Comparison of ENCODE assay signal across 8 cellular contexts in the genomic region with DNA sequence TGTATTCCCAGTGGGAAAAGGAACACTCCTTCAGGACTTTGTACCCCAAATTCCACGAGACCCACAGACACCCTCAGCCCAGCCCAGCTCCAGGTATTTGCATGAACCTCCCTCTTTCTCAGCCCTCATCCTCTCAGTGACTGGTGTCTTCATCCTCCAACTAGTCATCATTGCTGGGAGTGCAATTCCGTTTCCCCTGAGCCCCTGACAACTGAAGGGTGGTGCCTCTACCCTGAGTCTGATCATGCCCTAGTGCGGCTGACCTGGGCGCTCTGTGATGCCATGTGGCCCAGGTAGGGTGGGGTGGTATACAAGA. TPM values are rescaled to one million over a fixed set of nuclear protein-coding genes. Genes with fewer than 3 reads are reported as not detected.
DNase-seq lines count a peak whose midpoint lies in the region; ATAC-seq, FAIRE-seq and TF ChIP-seq lines count a peak whose summit lies in the region.

No MANE protein-coding gene starts in this region.

- no TSS peak for BruUV-seq in MCF 10A (replicated peaks; lab: Mats Ljungman, UMichigan)

- TF ChIP-seq CTCF in A549 (IDR thresholded peaks at IDR 0.05) (no peak), MCF 10A (IDR thresholded peaks at IDR 0.05; ENCODE audit: unreplicated experiment) (no peak)

- CTCF ChIA-PET in A549 (lab: Yijun Ruan, JAX), result no interaction called here
- CTCF ChIA-PET in MCF 10A (lab: Yijun Ruan, JAX), result interaction anchor here (1.0 kb wide), 1 partner anchor 37 kb away, joined by 3 read pairs; the partner anchor contains the start of gene SH3BP5L
- CTCF ChIA-PET in naive thymus-derived CD4-positive, alpha-beta T cell (lab: Charles Lee), result interaction anchor here (1.4 kb wide), 2 partner anchors 23 to 36 kb away, joined by 3 to 4 read pairs; partner anchors contain the start of gene SH3BP5L

- peak overlapping the region; percentile 78 for H3K4me2 ChIP-seq in A549

- H3K27me3 ChIP-seq in naive thymus-derived CD4-positive, alpha-beta T cell (ENCODE audit: control insufficient read depth in 2 of 2, insufficient read depth in 2 of 2, low read length in 2 of 2), result no peaks in the 10 kb centered on the region

- peaks cover 14% of the 10 kb centered on the region for H3K4me1 ChIP-seq in A549
- peaks cover 28% of the 10 kb centered on the region in 2 donors for H3K4me1 ChIP-seq in naive thymus-derived CD4-positive, alpha-beta T cell (ENCODE audit: control insufficient read depth in 2 of 2, insufficient read depth in 2 of 2, low read length in 2 of 2)

- WGBS in A549 (ENCODE audit: missing lambda C conversion rate), result 60% methylated on average over 1 of the region's 4 CpGs

- H3K4me3 Mint-ChIP-seq in MCF 10A (ENCODE audit: unreplicated experiment), result peak overlapping the region; percentile 73
- H3K4me3 Mint-ChIP-seq in naive thymus-derived CD4-positive, alpha-beta T cell, result peak overlapping the region; percentile 80 to 95 (median 92)

- H3K4me1 Mint-ChIP-seq in MCF 10A (ENCODE audit: insufficient read depth, unreplicated experiment), result peaks cover 21% of the 10 kb centered on the region
- peaks cover 31 to 52% (median 51%) of the 10 kb centered on the region in 7 donors for H3K4me1 Mint-ChIP-seq in naive thymus-derived CD4-positive, alpha-beta T cell

- H3K4me3 ChIP-seq in A549, result peak overlapping the region; percentile 44
- H3K4me3 ChIP-seq in naive thymus-derived CD4-positive, alpha-beta T cell (ENCODE audit: low read length), result peak overlapping the region; percentile 76

- no peaks in the 10 kb centered on the region for H3K27me3 Mint-ChIP-seq in MCF 10A (ENCODE audit: insufficient read depth, unreplicated experiment)
- no peaks in the 10 kb centered on the region for H3K27me3 Mint-ChIP-seq in naive thymus-derived CD4-positive, alpha-beta T cell

- POLR2A ChIA-PET in A549 (lab: Yijun Ruan, JAX) (interaction anchor here (1.6 to 2.9 kb wide), 2 partner anchors 10 to 37 kb away, joined by 5 to 18 read pairs; partner anchors contain the start of gene SH3BP5L), MCF 10A (lab: Yijun Ruan, JAX) (interaction anchor here (2.0 to 9.8 kb wide), 4 partner anchors 10 to 36 kb away, joined by 4 to 234 read pairs (median 74); partner anchors contain the start of genes SH3BP5L and ZNF672)
- POLR2A ChIA-PET in naive thymus-derived CD4-positive, alpha-beta T cell (lab: Charles Lee), result interaction anchor here (0.5 to 9.5 kb wide), 8 partner anchors 11 to 43 kb away, joined by 3 to 154 read pairs (median 5); partner anchors contain the start of genes PGBD2, SH3BP5L and ZNF672

- H3K27ac ChIP-seq in A549, result peak overlapping the region; percentile 64 to 88
- peak overlapping the region; percentile 71 for H3K27ac ChIP-seq in naive thymus-derived CD4-positive, alpha-beta T cell (ENCODE audit: low read depth, low read length)

- TF ChIP-seq POLR2A in A549 (IDR thresholded peaks at IDR 0.05; ENCODE audit: low read length) (no peak), GM18505 (IDR thresholded peaks at IDR 0.05; ENCODE audit: borderline replicate concordance, extremely low read depth, insufficient read depth, insufficient read length) (no peak)

- no peaks in the 10 kb centered on the region for H3K36me3 Mint-ChIP-seq in MCF 10A (ENCODE audit: insufficient read depth, unreplicated experiment)
- peaks cover 0 to 2% (median 0%) of the 10 kb centered on the region in 5 donors for H3K36me3 Mint-ChIP-seq in naive thymus-derived CD4-positive, alpha-beta T cell

- no peaks in the 10 kb centered on the region for H3K36me3 ChIP-seq in naive thymus-derived CD4-positive, alpha-beta T cell (ENCODE audit: control insufficient read depth in 2 of 3, insufficient read depth in 3 of 3, low read length in 3 of 3)

- H3K9me3 Mint-ChIP-seq in MCF 10A (ENCODE audit: unreplicated experiment), result no peaks in the 10 kb centered on the region
- peaks cover 0 to 6% (median 0%) of the 10 kb centered on the region in 11 donors for H3K9me3 Mint-ChIP-seq in naive thymus-derived CD4-positive, alpha-beta T cell

- no peak for DNase-seq in A549 (ENCODE audit: low read depth in 1 of 2, low spot score in 1 of 2)
- no peak for DNase-seq in MCF 10A (ENCODE audit: unreplicated experiment)
- no peak for DNase-seq in naive thymus-derived CD4-positive, alpha-beta T cell
- no peak for DNase-seq in NCI-H2227 treated with DMSO at 0.1 percent for 48 hours (lab: John Stamatoyannopoulos, UW)

- no peak for TF ChIP-seq RAD21 in A549 (conservative IDR thresholded peaks at IDR 0.05 in 1 of 2, IDR thresholded peaks at IDR 0.05 in 1 of 2)

- intact Hi-C loops in MCF 10A (cut with micrococcal nuclease), result no loop called here
- intact Hi-C loops in naive thymus-derived CD4-positive, alpha-beta T cell (cut with micrococcal nuclease), result loop anchor here (1.0 kb wide), 4 partner anchors 11 to 44 kb away; partner anchors contain the start of genes PGBD2 (in 2 of the 2) and ZNF672 (in 1 of the 2)

- no peak overlapping the region for H3K27ac Mint-ChIP-seq in MCF 10A (ENCODE audit: low read depth, unreplicated experiment)
- peak overlapping the region; percentile 84 to 94 (median 88) for H3K27ac Mint-ChIP-seq in naive thymus-derived CD4-positive, alpha-beta T cell

- no peaks in the 10 kb centered on the region for H3K9me3 ChIP-seq in A549
- H3K9me3 ChIP-seq in naive thymus-derived CD4-positive, alpha-beta T cell (ENCODE audit: control insufficient read depth in 2 of 3, low read length in 3 of 3), result no peaks in the 10 kb centered on the region

- no peak for FAIRE-seq in A549 (lab: Jason Lieb, UNC)

- peak in 1 of 2 experiments; percentile 8; a peak in 4 of 6 replicates for ATAC-seq in A549
- peak; percentile 4 for ATAC-seq in GM19328 (IDR thresholded peaks at IDR 0.05; ENCODE audit: unreplicated experiment)
- peak; percentile 0 for ATAC-seq in HG03457 (IDR thresholded peaks at IDR 0.05; ENCODE audit: unreplicated experiment)
- ATAC-seq in naive thymus-derived CD4-positive, alpha-beta T cell, result peak; percentile 2
- ATAC-seq in GM18505 (IDR thresholded peaks at IDR 0.05; ENCODE audit: unreplicated experiment), result no peak
- ATAC-seq in GM18520 (IDR thresholded peaks at IDR 0.05; ENCODE audit: unreplicated experiment), result no peak

- no peak for TF ChIP-seq EP300 in A549 (IDR thresholded peaks at IDR 0.05)

TF ChIP-seq in A549, 52 proteins besides CTCF, POLR2A, EP300 and RAD21 (continues in another document):
- TF ChIP-seq USF2 (IDR thresholded peaks at IDR 0.05), result no peak
- no peak for TF ChIP-seq KDM5A (IDR thresholded peaks at IDR 0.05)
- TF ChIP-seq, protein P1, sequence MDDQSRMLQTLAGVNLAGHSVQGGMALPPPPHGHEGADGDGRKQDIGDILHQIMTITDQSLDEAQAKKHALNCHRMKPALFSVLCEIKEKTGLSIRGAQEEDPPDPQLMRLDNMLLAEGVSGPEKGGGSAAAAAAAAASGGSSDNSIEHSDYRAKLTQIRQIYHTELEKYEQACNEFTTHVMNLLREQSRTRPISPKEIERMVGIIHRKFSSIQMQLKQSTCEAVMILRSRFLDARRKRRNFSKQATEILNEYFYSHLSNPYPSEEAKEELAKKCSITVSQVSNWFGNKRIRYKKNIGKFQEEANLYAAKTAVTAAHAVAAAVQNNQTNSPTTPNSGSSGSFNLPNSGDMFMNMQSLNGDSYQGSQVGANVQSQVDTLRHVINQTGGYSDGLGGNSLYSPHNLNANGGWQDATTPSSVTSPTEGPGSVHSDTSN (IDR thresholded peaks at IDR 0.05), result no peak

RNA-seq across cellular contexts. Expression of gene ZNF692, which starts 3.8 kb away (rescaled TPM):
- polyA plus RNA-seq in A549 (2011; rRNA removed) (19.8 and 28.2 TPM in 2 replicates), A549 (2017; fragmentation: RNase III; extraction: RNeasy Plus Mini Kit Qiagen cat#74134 plus additional on column Dnase treatment) (44.0 to 47.5 TPM (median 46.8 TPM) in 3 replicates)
- 50.9 and 51.9 TPM in 2 replicates for polyA plus RNA-seq in A549 (2012; cell fraction: cytosol; rRNA removed)
- polyA plus RNA-seq in A549 (2012; cell fraction: nucleus; rRNA removed), result 253 and 287 TPM in 2 replicates
- 11.4 and 13.9 TPM in 2 replicates for polyA minus RNA-seq in A549 (2011; rRNA and poly(A)+ RNA removed)
- total RNA-seq in MCF 10A (2022), result 88.8 and 103 TPM in 2 replicates
- 10 to 100 TPM; 44.5 to 87.5 (median 68.0) TPM for total RNA-seq in naive thymus-derived CD4-positive, alpha-beta T cell
- 10 to 100 TPM in 1 of 2 donors, 1 to 10 TPM in 1; 7.6 to 13.7 TPM for polyA plus RNA-seq in naive thymus-derived CD4-positive, alpha-beta T cell

RNA-seq across cellular contexts. Expression of gene ZNF672, which starts 24.6 kb away (rescaled TPM):
- polyA plus RNA-seq in A549 (2011; rRNA removed) (20.4 and 20.6 TPM in 2 replicates), A549 (2017; fragmentation: RNase III; extraction: RNeasy Plus Mini Kit Qiagen cat#74134 plus additional on column Dnase treatment) (15.6 to 18.9 TPM (median 17.8 TPM) in 3 replicates)
- 20.6 and 28.1 TPM in 2 replicates for polyA plus RNA-seq in A549 (2012; cell fraction: cytosol; rRNA removed)
- 28.7 and 43.5 TPM in 2 replicates for polyA plus RNA-seq in A549 (2012; cell fraction: nucleus; rRNA removed)
- polyA minus RNA-seq in A549 (2011; rRNA and poly(A)+ RNA removed), result 31.5 and 33.3 TPM in 2 replicates
- 35.8 and 36.2 TPM in 2 replicates for total RNA-seq in MCF 10A (2022)
- total RNA-seq in naive thymus-derived CD4-positive, alpha-beta T cell, result 10 to 100 TPM; 28.7 to 49.8 (median 42.7) TPM
- polyA plus RNA-seq in naive thymus-derived CD4-positive, alpha-beta T cell, result 10 to 100 TPM; 16.6 to 33.7 TPM

RNA-seq across cellular contexts. Expression of gene SH3BP5L, which starts 36.9 kb away (rescaled TPM):
- 10.9 and 12.1 TPM in 2 replicates for polyA plus RNA-seq in A549 (2011; rRNA removed)
- polyA plus RNA-seq in A549 (2012; cell fraction: cytosol; rRNA removed), result 11.5 and 14.8 TPM in 2 replicates
- 22.5 and 25.0 TPM in 2 replicates for polyA plus RNA-seq in A549 (2012; cell fraction: nucleus; rRNA removed)
- polyA plus RNA-seq in A549 (2017; fragmentation: RNase III; extraction: RNeasy Plus Mini Kit Qiagen cat#74134 plus additional on column Dnase treatment), result 14.1 to 15.8 TPM (median 14.3 TPM) in 3 replicates
- 16.8 and 16.9 TPM in 2 replicates for polyA minus RNA-seq in A549 (2011; rRNA and poly(A)+ RNA removed)
- 31.5 and 34.0 TPM in 2 replicates for total RNA-seq in MCF 10A (2022)
- total RNA-seq in naive thymus-derived CD4-positive, alpha-beta T cell, result 10 to 100 TPM; 22.5 to 51.1 (median 33.3) TPM
- 1 to 10 TPM; 4.4 to 7.3 TPM for polyA plus RNA-seq in naive thymus-derived CD4-positive, alpha-beta T cell

RNA-seq across cellular contexts. Expression of gene PGBD2, which starts 43.4 kb away (rescaled TPM):
- 7.1 and 7.6 TPM in 2 replicates for polyA plus RNA-seq in A549 (2011; rRNA removed)
- 4.6 and 4.8 TPM in 2 replicates for polyA plus RNA-seq in A549 (2012; cell fraction: cytosol; rRNA removed)
- 6.2 and 9.1 TPM in 2 replicates for polyA plus RNA-seq in A549 (2012; cell fraction: nucleus; rRNA removed)
- polyA plus RNA-seq in A549 (2017; fragmentation: RNase III; extraction: RNeasy Plus Mini Kit Qiagen cat#74134 plus additional on column Dnase treatment), result 5.6 to 6.8 TPM (median 5.8 TPM) in 3 replicates
- 5.9 and 8.7 TPM in 2 replicates for polyA minus RNA-seq in A549 (2011; rRNA and poly(A)+ RNA removed)
- 5.2 and 5.9 TPM in 2 replicates for total RNA-seq in MCF 10A (2022)
- total RNA-seq in naive thymus-derived CD4-positive, alpha-beta T cell, result 10 to 100 TPM in 2 of 5 experiments, 1 to 10 TPM in 3; 2.9 to 19.0 (median 7.6) TPM
- 10 to 100 TPM in 1 of 2 donors, 1 to 10 TPM in 1; 5.7 to 11.2 TPM for polyA plus RNA-seq in naive thymus-derived CD4-positive, alpha-beta T cell

Comparison
In these comparisons a context has a peak if more than half of its experiments do, and no peak if none do; other contexts are left out.
1. ATAC-seq: peak in GM19328 (single experiment), HG03457 (single experiment) and naive thymus-derived CD4-positive, alpha-beta T cell (single experiment); none in GM18505 (single experiment) and GM18520 (single experiment).